ENCODE assay signal across 16 cellular contexts in genomic region chr1:25958475-25958874, GRCh38. TPM values are rescaled to one million over a fixed set of nuclear protein-coding genes. Genes with fewer than 3 reads are reported as not detected.
DNase-seq lines count a peak whose midpoint lies in the region; ATAC-seq and TF ChIP-seq lines count a peak whose summit lies in the region.
"Had no signal": no experiment of that assay in that cellular context is flagged by ENCODE, and none has a peak within 500 bp of the region (broad histone marks: within the 10 kb centered on the region; RNA-seq: fewer than 3 reads in every experiment).

No MANE protein-coding gene starts in this region.

- no peak overlapping the region for H3K4me3 ChIP-seq in SJSA1
- H3K4me3 ChIP-seq in fibroblast of mammary gland (ENCODE audit: control insufficient read depth, low read depth, low read length) = no peak overlapping the region
- H3K4me3 ChIP-seq in skeletal muscle cell (ENCODE audit: low read depth, low read length) = no peak overlapping the region
- H3K4me3 ChIP-seq: A549, heart right ventricle, lower lobe of right lung, PC-9 had no signal

- H3K27me3 Mint-ChIP-seq in activated naive CD4-positive, alpha-beta T cell treated with anti-CD3 and anti-CD28 coated beads, Interleukin-2, amount 50 U/mL, for 24 hours = no peaks in the 10 kb centered on the region
- H3K27me3 Mint-ChIP-seq: activated CD8-positive, alpha-beta T cell treated with anti-CD3 and anti-CD28 coated beads for 36 hours had no signal

- TF ChIP-seq CTCF in fibroblast of mammary gland (conservative IDR thresholded peaks at IDR 0.05; ENCODE audit: control insufficient read depth, insufficient read depth, low read depth, low read length) = no peak

- no peak for DNase-seq in activated naive CD4-positive, alpha-beta T cell treated with anti-CD3 and anti-CD28 coated beads, Interleukin-2, amount 50 U/mL, for 16 hours
- peak; percentile 46 to 69 for DNase-seq in SJSA1 (ENCODE audit: low read depth in 1 of 2, low spot score in 2 of 2)
- DNase-seq in fibroblast of mammary gland (ENCODE audit: low read depth) = peak; percentile 66
- DNase-seq in skeletal muscle cell (ENCODE audit: low read depth) = peak; percentile 42
- DNase-seq in SK-N-DZ (ENCODE audit: low spot score) = no peak
- DNase-seq in OCI-M2 (lab: John Stamatoyannopoulos, UW; ENCODE audit: unreplicated experiment) = no peak
- DNase-seq: activated CD8-positive, alpha-beta T cell treated with anti-CD3 and anti-CD28 coated beads for 36 hours; activated naive CD4-positive, alpha-beta T cell treated with Interleukin-2 at 50 U/mL for 16 hours; DMS 273 treated with DMSO at 0.1 percent for 48 hours; heart right ventricle; lower lobe of right lung; NCI-H345; PC-9 had no signal

- H3K9me3 Mint-ChIP-seq in activated naive CD4-positive, alpha-beta T cell treated with anti-CD3 and anti-CD28 coated beads, Interleukin-2, amount 50 U/mL, for 24 hours = no peaks in the 10 kb centered on the region

- H3K36me3 ChIP-seq in SJSA1 = peaks cover 24% of the 10 kb centered on the region

- H3K9me3 ChIP-seq in SJSA1 (replicated peaks) = no peaks in the 10 kb centered on the region
- H3K9me3 ChIP-seq: A549, lower lobe of right lung had no signal

- peaks cover 30% of the 10 kb centered on the region for H3K36me3 Mint-ChIP-seq in activated naive CD4-positive, alpha-beta T cell treated with anti-CD3 and anti-CD28 coated beads, Interleukin-2, amount 50 U/mL, for 24 hours

- peak overlapping the region; percentile 12; the same call in 1 of the 2 replicates for H3K27ac ChIP-seq in SJSA1
- H3K27ac ChIP-seq: A549, heart right ventricle, lower lobe of right lung, PC-9 had no signal

- no peak overlapping the region for H3K4me3 Mint-ChIP-seq in activated naive CD4-positive, alpha-beta T cell treated with anti-CD3 and anti-CD28 coated beads, Interleukin-2, amount 50 U/mL, for 24 hours
- H3K4me3 Mint-ChIP-seq: activated CD8-positive, alpha-beta T cell treated with anti-CD3 and anti-CD28 coated beads for 36 hours had no signal

- H3K27me3 ChIP-seq in SJSA1 (replicated peaks) = no peaks in the 10 kb centered on the region
- H3K27me3 ChIP-seq: heart right ventricle had no signal

- H3K4me1 ChIP-seq in SJSA1 (replicated peaks) = peaks cover 12% of the 10 kb centered on the region
- H3K4me1 ChIP-seq: A549, heart right ventricle, lower lobe of right lung had no signal

- H3K4me1 Mint-ChIP-seq in activated naive CD4-positive, alpha-beta T cell treated with anti-CD3 and anti-CD28 coated beads, Interleukin-2, amount 50 U/mL, for 24 hours = peaks cover 4% of the 10 kb centered on the region

- H3K27ac Mint-ChIP-seq in activated naive CD4-positive, alpha-beta T cell treated with anti-CD3 and anti-CD28 coated beads, Interleukin-2, amount 50 U/mL, for 24 hours = peak overlapping the region; percentile 41
- H3K27ac Mint-ChIP-seq: activated CD8-positive, alpha-beta T cell treated with anti-CD3 and anti-CD28 coated beads for 36 hours had no signal

- no peak for ATAC-seq in HG02884 (IDR thresholded peaks at IDR 0.05; ENCODE audit: unreplicated experiment)
- ATAC-seq: A549; activated CD8-positive, alpha-beta T cell treated with anti-CD3 and anti-CD28 coated beads for 36 hours; heart right ventricle; lower lobe of right lung had no signal

RNA-seq across cellular contexts. Expression of gene PAFAH2, which starts 39.4 kb away (rescaled TPM):
- 7.5 and 7.9 TPM in 2 replicates for total RNA-seq in SJSA1 (2014; rRNA removed; shearing (Covaris generic))
- 6.1 and 12.0 TPM in 2 replicates for polyA plus RNA-seq in SK-N-DZ (2014; cell fraction: cytosol; rRNA removed)
- polyA plus RNA-seq in SK-N-DZ (2014; cell fraction: nucleus; rRNA removed) = 2.2 and 6.3 TPM in 2 replicates

RNA-seq across cellular contexts. Expression of gene STMN1, which starts 52.3 kb away (rescaled TPM):
- 325 and 537 TPM in 2 replicates for total RNA-seq in SJSA1 (2014; rRNA removed; shearing (Covaris generic))
- 606 and 733 TPM in 2 replicates for polyA plus RNA-seq in SK-N-DZ (2014; cell fraction: cytosol; rRNA removed)
- polyA plus RNA-seq in SK-N-DZ (2014; cell fraction: nucleus; rRNA removed) = 445 and 670 TPM in 2 replicates

Comparison
In these comparisons a context has a peak if more than half of its experiments do, and no peak if none do; other contexts are left out.
1. DNase-seq: peak in SJSA1 (2 of 2), fibroblast of mammary gland (single experiment) and skeletal muscle cell (single experiment); none in activated naive CD4-positive, alpha-beta T cell treated with anti-CD3 and anti-CD28 coated beads, Interleukin-2, amount 50 U/mL, for 16 hours (single experiment), SK-N-DZ (single experiment) and OCI-M2 (single experiment).